ENCODE assay signal across 33 cellular contexts in the genomic region with DNA sequence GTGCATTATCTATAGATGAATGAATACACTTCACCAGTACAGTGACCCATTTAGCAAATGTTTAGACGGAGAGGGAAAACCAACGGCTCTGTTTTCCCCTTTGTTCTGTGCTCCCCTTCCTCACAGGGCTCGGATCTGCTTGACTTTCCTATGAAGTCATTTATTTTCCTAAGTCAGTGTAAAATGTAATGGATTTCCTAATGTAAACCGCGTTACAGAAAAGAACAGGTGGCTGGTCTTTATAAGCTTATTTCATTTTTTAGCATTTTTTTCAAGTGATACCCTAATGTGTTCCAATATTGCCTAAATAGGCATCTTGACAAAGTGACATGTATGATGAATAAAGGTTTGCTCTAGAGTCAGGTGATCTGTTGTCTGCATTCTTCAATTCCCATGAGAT.
"Had no signal": no experiment of that assay in that cellular context is flagged by ENCODE, and none has a peak within 500 bp of the region (broad histone marks: within the 10 kb centered on the region; RNA-seq: fewer than 3 reads in every experiment).

No MANE protein-coding gene starts in this region.

- H3K27me3 ChIP-seq: adrenal gland, body of pancreas, brain microvascular endothelial cell, breast epithelium had no signal

- H3K27ac ChIP-seq: body of pancreas, brain microvascular endothelial cell, breast epithelium, VCaP had no signal

- H3K9me3 ChIP-seq: body of pancreas, breast epithelium had no signal

- H3K36me3 ChIP-seq: adrenal gland, brain microvascular endothelial cell, breast epithelium had no signal

- H3K4me3 ChIP-seq: adrenal gland, body of pancreas, breast epithelium had no signal

- H3K4me1 ChIP-seq: body of pancreas, breast epithelium had no signal

- DNase-seq: activated B cell treated with CpG ODN at 0.5 μM for 24 hours; activated CD4-positive, alpha-beta memory T cell treated with anti-CD3 and anti-CD28 coated beads for 36 hours; activated CD4-positive, alpha-beta T cell treated with anti-CD3 and anti-CD28 coated beads for 4 hours; activated CD4-positive, alpha-beta T cell treated with anti-CD3 and anti-CD28 coated beads, Interleukin-2, amount 10 ng/mL, durations not matched to agents 24 days and 14 days; activated CD4-positive, alpha-beta T cell treated with anti-CD3 and anti-CD28 coated beads, Interleukin-2, amount 50 U/mL, for 1 hour; activated CD4-positive, alpha-beta T cell treated with anti-CD3 and anti-CD28 coated beads, Interleukin-2, amount 50 U/mL, for 4 hours; activated CD4-positive, CD25-positive, alpha-beta regulatory T cell treated with anti-CD3 and anti-CD28 coated beads, Interleukin-2, amount 50 U/mL, for 72 hours; activated CD8-positive, alpha-beta memory T cell treated with anti-CD3 and anti-CD28 coated beads, Interleukin-2, amount 50 U/mL, for 4 hours; activated CD8-positive, alpha-beta T cell treated with anti-CD3 and anti-CD28 coated beads for 36 hours; activated effector memory CD4-positive, alpha-beta T cell treated with anti-CD3 and anti-CD28 coated beads, Interleukin-2, amount 50 U/mL, for 16 hours; activated gamma-delta T cell treated with Interleukin-2 at 50 U/mL for 16 hours; activated naive CD4-positive, alpha-beta T cell; activated naive CD4-positive, alpha-beta T cell treated with anti-CD3 and anti-CD28 coated beads for 36 hours; activated naive CD4-positive, alpha-beta T cell treated with anti-CD3 and anti-CD28 coated beads, Interleukin-2, amount 50 U/mL, for 16 hours; activated naive CD8-positive, alpha-beta T cell treated with anti-CD3 and anti-CD28 coated beads for 36 hours; activated T-cell treated with anti-CD3 and anti-CD28 coated beads for 4 hours; activated T-cell treated with anti-CD3 and anti-CD28 coated beads, Interleukin-2, amount 50 U/mL, for 1 hour; activated T-cell treated with anti-CD3 and anti-CD28 coated beads, Interleukin-2, amount 50 U/mL, for 4 hours; activated T-cell treated with anti-CD3 and anti-CD28 coated beads, Interleukin-2, amount 50 U/mL, for 72 hours; adrenal gland; amniotic stem cell; aorta; body of pancreas; brain microvascular endothelial cell; caudate nucleus; cerebellar nuclear complex; T-helper 1 cell; T-helper 2 cell; T-helper 9 cell had no signal

- ATAC-seq: activated CD8-positive, alpha-beta T cell treated with anti-CD3 and anti-CD28 coated beads for 36 hours; activated naive CD4-positive, alpha-beta T cell treated with anti-CD3 and anti-CD28 coated beads, Interleukin-2, amount 50 U/mL, for 72 hours; activated T-cell treated with anti-CD3 and anti-CD28 coated beads, Interleukin-2, amount 50 U/mL, for 4 hours; activated T-cell treated with anti-CD3 and anti-CD28 coated beads, Interleukin-2, amount 50 U/mL, for 72 hours; activated T-helper 17 cell treated with anti-CD3 and anti-CD28 coated beads, Interleukin-2, amount 50 U/mL, for 72 hours; body of pancreas had no signal
